ENCODE assay signal across 8 cellular contexts in the genomic region with DNA sequence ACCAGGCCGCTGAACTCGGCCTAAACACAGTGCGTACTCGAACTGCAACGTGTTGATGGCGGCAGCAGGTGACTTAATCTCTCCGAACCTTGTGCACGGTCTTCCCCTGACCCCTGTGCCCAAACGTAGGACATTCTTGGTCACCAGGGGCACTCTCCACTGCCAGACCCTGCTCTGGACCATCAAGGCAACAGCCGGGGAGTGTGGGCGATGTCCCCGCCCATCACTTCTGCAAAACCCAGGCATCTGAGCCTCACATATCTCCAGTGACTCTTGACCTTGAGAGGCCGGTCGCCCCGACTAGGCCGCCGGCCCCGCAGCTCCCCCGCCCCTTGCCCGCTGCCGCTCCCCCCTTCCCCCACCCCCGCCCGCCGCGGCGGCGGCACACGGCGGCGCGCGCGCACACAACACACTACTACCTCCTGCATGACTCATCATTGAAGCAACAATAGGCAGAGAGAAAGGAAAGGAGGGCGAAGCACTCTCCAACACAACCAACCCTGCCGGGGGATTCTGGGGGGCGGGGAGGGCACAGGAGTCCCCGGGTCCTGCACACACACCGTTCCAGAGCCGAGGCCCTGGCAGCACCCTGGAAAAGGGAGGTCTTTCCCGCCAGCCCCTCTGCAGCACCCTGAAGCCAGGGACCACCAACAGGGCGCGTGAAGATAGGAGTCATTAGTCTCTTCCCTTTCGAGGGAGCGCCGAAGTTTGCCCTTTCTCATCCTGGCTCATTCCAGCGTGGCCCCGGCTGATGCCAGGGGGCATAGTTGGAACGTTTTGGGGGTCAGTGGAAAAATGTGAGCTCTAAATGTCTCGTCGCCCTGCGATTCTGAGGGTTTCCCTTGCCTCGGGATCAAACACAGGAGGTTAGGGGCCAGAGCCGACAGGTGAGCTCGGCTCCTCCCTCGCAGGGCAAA. TPM values are rescaled to one million over a fixed set of nuclear protein-coding genes. Genes with fewer than 3 reads are reported as not detected.
DNase-seq lines count a peak whose midpoint lies in the region; ATAC-seq and TF ChIP-seq lines count a peak whose summit lies in the region.

No MANE protein-coding gene starts in this region.

- peak overlapping the region; percentile 98 for H3K27ac ChIP-seq in CD4-positive, CD25-positive, alpha-beta regulatory T cell (ENCODE audit: insufficient read depth, low read length, poor library complexity, severe bottlenecking)
- H3K27ac ChIP-seq in KOPT-K1 (ENCODE audit: low read depth, low read length, poor library complexity, severe bottlenecking) (peak overlapping the region; percentile 72), right atrium auricular region (peak overlapping the region; percentile 99 to 100), rectal smooth muscle tissue (ENCODE audit: low read depth, low read length) (peak overlapping the region; percentile 100)

- peak overlapping the region; percentile 86 to 99 (median 96) for H3K4me3 Mint-ChIP-seq in CD4-positive, CD25-positive, alpha-beta regulatory T cell

- peaks cover 9% of the 10 kb centered on the region for H3K27me3 Mint-ChIP-seq in CD4-positive, CD25-positive, alpha-beta regulatory T cell

- peaks cover 63% of the 10 kb centered on the region for H3K4me1 ChIP-seq in CD4-positive, CD25-positive, alpha-beta regulatory T cell (ENCODE audit: control insufficient read depth, insufficient read depth, low read length, poor library complexity, severe bottlenecking)
- peaks cover 0 to 70% of the 10 kb centered on the region in 2 donors for H3K4me1 ChIP-seq in right atrium auricular region
- peaks cover 47% of the 10 kb centered on the region for H3K4me1 ChIP-seq in rectal smooth muscle tissue (ENCODE audit: control insufficient read depth, insufficient read depth, low read length)

- H3K36me3 Mint-ChIP-seq in CD4-positive, CD25-positive, alpha-beta regulatory T cell: no peaks in the 10 kb centered on the region

- peak; percentile 50 to 78 (median 58) for DNase-seq in CD4-positive, CD25-positive, alpha-beta regulatory T cell
- peak in 4 of 5 experiments; percentile 36 to 86 (median 44) for DNase-seq in T-helper 2 cell
- peak; percentile 39 for DNase-seq in amniotic stem cell (lab: John Stamatoyannopoulos, UW)
- no peak for DNase-seq in right atrium auricular region (ENCODE audit: low spot score)
- DNase-seq in GOT3 (lab: John Stamatoyannopoulos, UW): no peak

- no peaks in the 10 kb centered on the region for H3K27me3 ChIP-seq in CD4-positive, CD25-positive, alpha-beta regulatory T cell (ENCODE audit: control insufficient read depth, insufficient read depth, low read length)
- H3K27me3 ChIP-seq in right atrium auricular region: no peaks in the 10 kb centered on the region
- H3K27me3 ChIP-seq in rectal smooth muscle tissue (ENCODE audit: control insufficient read depth, insufficient read depth, low read length): no peaks in the 10 kb centered on the region

- H3K9me3 ChIP-seq in CD4-positive, CD25-positive, alpha-beta regulatory T cell (ENCODE audit: control insufficient read depth in 2 of 2, low read length in 2 of 2): no peaks in the 10 kb centered on the region
- H3K9me3 ChIP-seq in KOPT-K1 (ENCODE audit: insufficient read depth, low read length, poor library complexity, severe bottlenecking): no peaks in the 10 kb centered on the region
- no peaks in the 10 kb centered on the region for H3K9me3 ChIP-seq in right atrium auricular region

- peak overlapping the region; percentile 95 to 99 (median 96) for H3K27ac Mint-ChIP-seq in CD4-positive, CD25-positive, alpha-beta regulatory T cell

- peak in 1 of 2 donors; percentile 9 for ATAC-seq in CD4-positive, CD25-positive, alpha-beta regulatory T cell (ENCODE audit: low read depth in 2 of 2)
- ATAC-seq in GM18870 (IDR thresholded peaks at IDR 0.05; ENCODE audit: unreplicated experiment): no peak

- H3K4me3 ChIP-seq in CD4-positive, CD25-positive, alpha-beta regulatory T cell (ENCODE audit: low read depth, low read length): peak overlapping the region; percentile 62
- peak overlapping the region; percentile 82 to 90 for H3K4me3 ChIP-seq in right atrium auricular region
- peak overlapping the region; percentile 88 for H3K4me3 ChIP-seq in rectal smooth muscle tissue (ENCODE audit: low read length)

- peak overlapping the region; percentile 98 for H3K9ac ChIP-seq in rectal smooth muscle tissue (ENCODE audit: low read length)

- no peaks in the 10 kb centered on the region for H3K36me3 ChIP-seq in CD4-positive, CD25-positive, alpha-beta regulatory T cell (ENCODE audit: control insufficient read depth, insufficient read depth, low read length)
- no peaks in the 10 kb centered on the region for H3K36me3 ChIP-seq in KOPT-K1 (ENCODE audit: insufficient read depth, low read length)
- H3K36me3 ChIP-seq in right atrium auricular region: no peaks in the 10 kb centered on the region
- no peaks in the 10 kb centered on the region for H3K36me3 ChIP-seq in rectal smooth muscle tissue (ENCODE audit: control insufficient read depth, insufficient read depth, low read length)

- no peak for TF ChIP-seq CTCF in right atrium auricular region (IDR thresholded peaks at IDR 0.05)

- H3K4me1 Mint-ChIP-seq in CD4-positive, CD25-positive, alpha-beta regulatory T cell: peaks cover 0 to 57% (median 19%) of the 10 kb centered on the region in 4 donors

- peaks cover 0 to 1% (median 0%) of the 10 kb centered on the region in 7 donors for H3K9me3 Mint-ChIP-seq in CD4-positive, CD25-positive, alpha-beta regulatory T cell

RNA-seq across cellular contexts. Expression of a gene that starts 1.9 kb away (rescaled TPM):
- total RNA-seq in CD4-positive, CD25-positive, alpha-beta regulatory T cell: 93.4 TPM
- 1 to 10 TPM in 2 of 4 donors, under 1 TPM in 2; 0.50 to 1.1 (median 0.97) TPM for polyA plus RNA-seq in CD4-positive, CD25-positive, alpha-beta regulatory T cell
- 1 to 10 TPM; 3.7 to 7.7 TPM for total RNA-seq in right atrium auricular region

Comparison
In these comparisons a context has a peak if more than half of its experiments do, and no peak if none do; other contexts are left out.
1. DNase-seq: peak in CD4-positive, CD25-positive, alpha-beta regulatory T cell (3 of 3), T-helper 2 cell (4 of 5) and amniotic stem cell (single experiment); none in right atrium auricular region (single experiment) and GOT3 (single experiment).
2. RNA of a gene that starts 1.9 kb away (total RNA-seq): 93.4 TPM in CD4-positive, CD25-positive, alpha-beta regulatory T cell (single experiment); 3.7 to 7.7 TPM in right atrium auricular region; every median in the first group is over 10 times any median in the second.
3. Peak in every context shown above with its lines, with median percentiles within 50 percentile points of each other: H3K27ac ChIP-seq and H3K4me3 ChIP-seq.